ENCODE assay signal across 1 cellular context in genomic region chr11:79259800-79260199, GRCh38.
TF ChIP-seq lines count a peak whose summit lies in the region.

No MANE protein-coding gene starts in this region.

TF ChIP-seq in IMR-90, 13 proteins besides CTCF, POLR2A, EP300 and RAD21 (continued from another document):
- no peak for TF ChIP-seq RCOR1 (IDR thresholded peaks at IDR 0.05; ENCODE audit: insufficient replicate concordance, low read length)
- TF ChIP-seq SMC3 (IDR thresholded peaks at IDR 0.05; ENCODE audit: low read depth, low read length), result no peak; the same call in 1 of the 2 replicates
